ENCODE assay signal across 8 cellular contexts in genomic region chr3:194344012-194344411, GRCh38. TPM values are rescaled to one million over a fixed set of nuclear protein-coding genes. Genes with fewer than 3 reads are reported as not detected.
A peak's percentile ranks its signal among the peaks of the same experiment; 100 is the strongest.
DNase-seq lines count a peak whose midpoint lies in the region; ATAC-seq, FAIRE-seq and TF ChIP-seq lines count a peak whose summit lies in the region.

No MANE protein-coding gene starts in this region.

- dilution Hi-C loops in endothelial cell of umbilical vein (cut with MboI; ENCODE audit: extremely low pct_ligation_motif_present, low sequenced_read_pairs): no loop called here

- ATAC-seq in CD8-positive, alpha-beta T cell: peak; percentile 67
- ATAC-seq in naive B cell (ENCODE audit: low read depth in 2 of 2) (peak; percentile 43 to 66), HG02938 (IDR thresholded peaks at IDR 0.05; ENCODE audit: unreplicated experiment) (no peak)

- H3K9ac ChIP-seq in endothelial cell of umbilical vein (replicated peaks; ENCODE audit: extremely low read depth, insufficient read depth, low read length): no peak overlapping the region

- no peak overlapping the region for H3K4me3 ChIP-seq in CD8-positive, alpha-beta T cell (ENCODE audit: low read depth, low read length)
- H3K4me3 ChIP-seq in H7 (ENCODE audit: insufficient read depth, low read depth, low read length) (no peak overlapping the region), endothelial cell of umbilical vein (replicated peaks in 1 of 3; ENCODE audit: insufficient read depth in 1 of 3, low read depth in 1 of 3, low read length in 3 of 3) (no peak overlapping the region)

- peaks cover 10% of the 10 kb centered on the region for H3K27me3 Mint-ChIP-seq in CD8-positive, alpha-beta T cell (ENCODE audit: low read depth)
- peaks cover 13 to 48% (median 48%) of the 10 kb centered on the region in 3 donors for H3K27me3 Mint-ChIP-seq in naive B cell

- CTCF ChIA-PET in CD8-positive, alpha-beta T cell (lab: Charles Lee): interaction anchor here (0.5 to 6.6 kb wide), 27 partner anchors 7 to 563 kb away, joined by 3 to 114 read pairs (median 4); partner anchors contain the start of genes CPN2 and GP5
- CTCF ChIA-PET in endothelial cell of umbilical vein (lab: Charles Lee): interaction anchor here (0.5 to 7.1 kb wide), 35 partner anchors 9 to 702 kb away, joined by 3 to 84 read pairs (median 5); partner anchors contain the start of gene GP5

- FAIRE-seq in endothelial cell of umbilical vein (lab: Jason Lieb, UNC): peak; percentile 84

- no peaks in the 10 kb centered on the region for H3K9me3 Mint-ChIP-seq in CD8-positive, alpha-beta T cell
- no peaks in the 10 kb centered on the region for H3K9me3 Mint-ChIP-seq in naive B cell

- TF ChIP-seq POLR2A in endothelial cell of umbilical vein (IDR thresholded peaks at IDR 0.05; ENCODE audit: low read depth, low read length): no peak

- intact Hi-C loops in CD8-positive, alpha-beta T cell (cut with DNase I, micrococcal nuclease): loop anchor here in 1 of 2 experiments (1.0 kb wide), 2 partner anchors 11 to 679 kb away; no protein-coding TSS in a partner anchor
- intact Hi-C loops in endothelial cell of umbilical vein (cut with micrococcal nuclease): loop anchor here (1.0 to 2.0 kb wide), 4 partner anchors 11 to 679 kb away; no protein-coding TSS in a partner anchor

- no peak overlapping the region for H2AFZ ChIP-seq in endothelial cell of umbilical vein (ENCODE audit: low read depth, low read length)

- no peaks in the 10 kb centered on the region for H3K9me1 ChIP-seq in endothelial cell of umbilical vein (replicated peaks; ENCODE audit: control insufficient read depth, extremely low read depth, insufficient read depth, low read length)

- no peaks in the 10 kb centered on the region for H3K27me3 ChIP-seq in CD8-positive, alpha-beta T cell (ENCODE audit: insufficient read depth, low read length)
- H3K27me3 ChIP-seq in H7 (ENCODE audit: control insufficient read depth, insufficient read depth, low read length) (peaks cover 5% of the 10 kb centered on the region), endothelial cell of umbilical vein (ENCODE audit: control insufficient read depth in 2 of 2, insufficient read depth in 2 of 2, low read length in 2 of 2) (peaks cover 0 to 2% of the 10 kb centered on the region in 2 experiments)

- H4K20me1 ChIP-seq in endothelial cell of umbilical vein (replicated peaks; ENCODE audit: control insufficient read depth, extremely low read depth, insufficient read depth, low read length): no peaks in the 10 kb centered on the region

- no peak overlapping the region for H3K4me3 Mint-ChIP-seq in CD8-positive, alpha-beta T cell
- H3K4me3 Mint-ChIP-seq in naive B cell: peak overlapping the region in 1 of 8 donors; percentile 29

- peak; percentile 97 for TF ChIP-seq CTCF in CD8-positive, alpha-beta T cell (IDR thresholded peaks at IDR 0.05)
- peak; percentile 91 to 94 for TF ChIP-seq CTCF in endothelial cell of umbilical vein (IDR thresholded peaks at IDR 0.05; ENCODE audit: extremely low read depth in 1 of 2, insufficient read depth in 1 of 2, low read depth in 1 of 2, low read length in 2 of 2)

- peak; percentile 48 to 83 (median 70) for DNase-seq in CD8-positive, alpha-beta T cell
- DNase-seq in H7 (peak; percentile 94), NCI-H82 treated with DMSO at 0.1 percent for 48 hours (lab: John Stamatoyannopoulos, UW; ENCODE audit: unreplicated experiment) (peak; percentile 56), endothelial cell of umbilical vein (ENCODE audit: low read depth, low spot score) (peak; percentile 64), naive B cell (peak; percentile 58)
- DNase-seq in activated CD8-positive, alpha-beta memory T cell treated with anti-CD3 and anti-CD28 coated beads for 4 hours (ENCODE audit: low read depth in 2 of 2): peak; percentile 34 to 38
- DNase-seq in stimulated activated naive CD4-positive, alpha-beta T cell (lab: John Stamatoyannopoulos, UW): peak; percentile 21 to 70 (median 58)

- no TSS peak for BruUV-seq in endothelial cell of umbilical vein (replicated peaks; lab: Mats Ljungman, UMichigan)

- no peak overlapping the region for H3K27ac Mint-ChIP-seq in CD8-positive, alpha-beta T cell
- H3K27ac Mint-ChIP-seq in naive B cell: peak overlapping the region in 1 of 6 donors; percentile 81

- POLR2A ChIA-PET in CD8-positive, alpha-beta T cell (lab: Charles Lee): no interaction called here
- POLR2A ChIA-PET in endothelial cell of umbilical vein (lab: Charles Lee): interaction anchor here (0.6 kb wide), 1 partner anchor 19 kb away, joined by 6 read pairs; no protein-coding TSS in a partner anchor

- H3K4me1 Mint-ChIP-seq in CD8-positive, alpha-beta T cell (ENCODE audit: low read depth): no peaks in the 10 kb centered on the region
- H3K4me1 Mint-ChIP-seq in naive B cell: peaks cover 5 to 9% (median 7%) of the 10 kb centered on the region in 3 donors

- no peaks in the 10 kb centered on the region for H3K36me3 ChIP-seq in CD8-positive, alpha-beta T cell (ENCODE audit: insufficient read depth, low read length)
- H3K36me3 ChIP-seq in H7 (replicated peaks; ENCODE audit: control insufficient read depth, insufficient read depth, low read length) (no peaks in the 10 kb centered on the region), endothelial cell of umbilical vein (ENCODE audit: control insufficient read depth in 2 of 2, extremely low read depth in 1 of 2, insufficient read depth in 2 of 2, low read length in 2 of 2) (no peaks in the 10 kb centered on the region)

- no peak overlapping the region for H3K27ac ChIP-seq in CD8-positive, alpha-beta T cell (ENCODE audit: low read depth, low read length)
- H3K27ac ChIP-seq in endothelial cell of umbilical vein (ENCODE audit: insufficient read depth, low read depth, low read length): no peak overlapping the region

- H3K79me2 ChIP-seq in endothelial cell of umbilical vein (ENCODE audit: control insufficient read depth, insufficient read depth, low read length): no peaks in the 10 kb centered on the region

- no peaks in the 10 kb centered on the region for H3K4me1 ChIP-seq in CD8-positive, alpha-beta T cell (ENCODE audit: insufficient read depth, low read length)
- no peaks in the 10 kb centered on the region for H3K4me1 ChIP-seq in endothelial cell of umbilical vein (ENCODE audit: control insufficient read depth, extremely low read depth, insufficient read depth, low read length)

- H3K4me2 ChIP-seq in endothelial cell of umbilical vein (ENCODE audit: insufficient read depth, low read length): no peak overlapping the region

- no peaks in the 10 kb centered on the region for H3K36me3 Mint-ChIP-seq in CD8-positive, alpha-beta T cell
- no peaks in the 10 kb centered on the region for H3K36me3 Mint-ChIP-seq in naive B cell

- no peaks in the 10 kb centered on the region for H3K9me3 ChIP-seq in CD8-positive, alpha-beta T cell (ENCODE audit: low read length)
- H3K9me3 ChIP-seq in endothelial cell of umbilical vein (replicated peaks; ENCODE audit: control insufficient read depth, insufficient read depth, low read length): no peaks in the 10 kb centered on the region

TF ChIP-seq in endothelial cell of umbilical vein, 7 proteins besides CTCF, POLR2A, EP300 and RAD21 (continues in another document):
- TF ChIP-seq MAX (IDR thresholded peaks at IDR 0.05; ENCODE audit: insufficient read depth, insufficient read length) (no peak), EZH2 (IDR thresholded peaks at IDR 0.05; ENCODE audit: borderline replicate concordance, low read depth, low read length, severe bottlenecking) (no peak), GATA2 (IDR thresholded peaks at IDR 0.05; ENCODE audit: insufficient read depth, insufficient read length, low read depth, low read length) (no peak), MYC (IDR thresholded peaks at IDR 0.05; ENCODE audit: low read depth, low read length) (no peak)

RNA-seq across cellular contexts. Expression of gene CPN2, which starts 7.1 kb away (rescaled TPM):
- not detected for total RNA-seq in CD8-positive, alpha-beta T cell
- 0.21 TPM in 1 of 2 replicates, not detected in the other for total RNA-seq in H7 (2014; rRNA removed; shearing (Covaris generic))
- total RNA-seq in endothelial cell of umbilical vein: not detected in 2 replicates
- polyA plus RNA-seq in endothelial cell of umbilical vein: not detected in 2 replicates
- not detected in 2 replicates for polyA plus RNA-seq in endothelial cell of umbilical vein (2011; cell fraction: cytosol; rRNA removed)
- not detected in 2 replicates for polyA plus RNA-seq in endothelial cell of umbilical vein (2011; cell fraction: nucleus; rRNA removed)
- polyA plus RNA-seq in endothelial cell of umbilical vein (2012): not detected in 2 replicates
- not detected in 2 replicates for polyA minus RNA-seq in endothelial cell of umbilical vein
- polyA minus RNA-seq in endothelial cell of umbilical vein (2011; cell fraction: cytosol; rRNA and poly(A)+ RNA removed): not detected
- not detected in 2 replicates for polyA minus RNA-seq in endothelial cell of umbilical vein (2011; cell fraction: nucleus; rRNA and poly(A)+ RNA removed)
- polyA plus RNA-seq in naive B cell (ENCODE audit: low read depth in 6 of 6): not detected

RNA-seq across cellular contexts. Expression of gene LRRC15, which starts 25.5 kb away (rescaled TPM):
- not detected for total RNA-seq in CD8-positive, alpha-beta T cell
- 0.18 and 0.21 TPM in 2 replicates for total RNA-seq in H7 (2014; rRNA removed; shearing (Covaris generic))
- not detected in 2 replicates for total RNA-seq in endothelial cell of umbilical vein
- not detected in 2 replicates for polyA plus RNA-seq in endothelial cell of umbilical vein
- polyA plus RNA-seq in endothelial cell of umbilical vein (2011; cell fraction: cytosol; rRNA removed): not detected in 2 replicates
- polyA plus RNA-seq in endothelial cell of umbilical vein (2011; cell fraction: nucleus; rRNA removed): not detected in 2 replicates
- polyA plus RNA-seq in endothelial cell of umbilical vein (2012): not detected in 2 replicates
- not detected in 2 replicates for polyA minus RNA-seq in endothelial cell of umbilical vein
- not detected for polyA minus RNA-seq in endothelial cell of umbilical vein (2011; cell fraction: cytosol; rRNA and poly(A)+ RNA removed)
- not detected in 2 replicates for polyA minus RNA-seq in endothelial cell of umbilical vein (2011; cell fraction: nucleus; rRNA and poly(A)+ RNA removed)
- polyA plus RNA-seq in naive B cell (ENCODE audit: low read depth in 6 of 6): not detected

RNA-seq across cellular contexts. Expression of gene GP5, which starts 55.1 kb away (rescaled TPM):
- total RNA-seq in CD8-positive, alpha-beta T cell: 1 to 10 TPM; 2.5 to 2.8 TPM
- total RNA-seq in H7 (2014; rRNA removed; shearing (Covaris generic)): not detected in 2 replicates
- 0.11 TPM in 1 of 2 replicates, not detected in the other for total RNA-seq in endothelial cell of umbilical vein
- polyA plus RNA-seq in endothelial cell of umbilical vein: 0.03 and 0.06 TPM in 2 replicates
- polyA plus RNA-seq in endothelial cell of umbilical vein (2011; cell fraction: cytosol; rRNA removed): 0.01 TPM in 1 of 2 replicates, not detected in the other
- polyA plus RNA-seq in endothelial cell of umbilical vein (2011; cell fraction: nucleus; rRNA removed): 0.05 and 0.08 TPM in 2 replicates
- not detected in 2 replicates for polyA plus RNA-seq in endothelial cell of umbilical vein (2012)
- polyA minus RNA-seq in endothelial cell of umbilical vein: 0.17 and 0.19 TPM in 2 replicates
- not detected for polyA minus RNA-seq in endothelial cell of umbilical vein (2011; cell fraction: cytosol; rRNA and poly(A)+ RNA removed)
- 0.29 and 0.43 TPM in 2 replicates for polyA minus RNA-seq in endothelial cell of umbilical vein (2011; cell fraction: nucleus; rRNA and poly(A)+ RNA removed)
- under 1 TPM in 2 of 6 donors, not detected in 4; 0.17 to 0.21 TPM for polyA plus RNA-seq in naive B cell (ENCODE audit: low read depth in 6 of 6)

Comparison
In these comparisons a context has a peak if more than half of its experiments do, and no peak if none do; other contexts are left out.
1. DNase-seq: peak in every context shown above with its lines; median percentile 94 in H7; 70 in CD8-positive, alpha-beta T cell; 64 in endothelial cell of umbilical vein; 58 in stimulated activated naive CD4-positive, alpha-beta T cell; 58 in naive B cell; 56 in NCI-H82 treated with DMSO at 0.1 percent for 48 hours; 36 in activated CD8-positive, alpha-beta memory T cell treated with anti-CD3 and anti-CD28 coated beads for 4 hours.